Comparison of ENCODE assay signal across 13 cellular contexts in the genomic region with DNA sequence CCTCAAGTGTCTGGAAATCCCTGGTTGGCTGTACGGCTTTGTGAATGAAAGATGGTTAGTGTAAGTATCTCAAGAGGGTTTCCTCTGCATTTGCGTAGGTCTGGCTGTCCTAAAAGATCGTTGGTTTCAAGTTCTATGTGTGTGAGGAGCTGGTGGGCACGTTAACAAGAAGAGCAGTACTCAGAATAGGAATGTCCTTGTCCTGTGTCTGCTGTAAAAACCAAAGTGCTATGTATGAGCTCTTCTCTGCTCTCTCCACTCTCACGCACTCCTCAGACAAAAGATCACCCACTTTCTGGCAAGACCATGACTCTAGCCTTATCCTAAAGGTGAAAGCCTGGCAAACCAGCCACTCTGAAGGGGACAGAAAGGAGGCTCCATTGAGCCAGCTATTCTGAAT. TPM values are rescaled to one million over a fixed set of nuclear protein-coding genes. Genes with fewer than 3 reads are reported as not detected.
DNase-seq lines count a peak whose midpoint lies in the region; ATAC-seq and TF ChIP-seq lines count a peak whose summit lies in the region.
"Had no signal": no experiment of that assay in that cellular context is flagged by ENCODE, and none has a peak within 500 bp of the region (broad histone marks: within the 10 kb centered on the region; RNA-seq: fewer than 3 reads in every experiment).

No MANE protein-coding gene starts in this region.

- H3K79me2 ChIP-seq in H9 (ENCODE audit: insufficient read depth, low read length): peaks cover 20% of the 10 kb centered on the region; the same call in 1 of the 2 replicates
- peaks cover 79% of the 10 kb centered on the region for H3K79me2 ChIP-seq in PC-9 (ENCODE audit: low read depth)

- no peak overlapping the region for H2AFZ ChIP-seq in H9 (ENCODE audit: low read length)
- no peak overlapping the region for H2AFZ ChIP-seq in PC-9

- H4K91ac ChIP-seq in H9 (ENCODE audit: insufficient read length, low read depth, low read length): no peak overlapping the region

- CTCF ChIA-PET in activated CD4-positive, alpha-beta T cell treated with anti-CD3 and anti-CD28 coated beads for 36 hours (lab: Charles Lee): interaction anchor here (0.8 to 2.4 kb wide), 7 partner anchors 12 to 138 kb away, joined by 3 to 6 read pairs (median 5); partner anchors contain the start of gene RASL11A
- CTCF ChIA-PET in PC-9 (lab: Charles Lee): no interaction called here

- H3K4me3 Mint-ChIP-seq in activated CD4-positive, alpha-beta T cell treated with anti-CD3 and anti-CD28 coated beads for 36 hours: peak overlapping the region; percentile 24
- H3K4me3 Mint-ChIP-seq in H9 (no peak overlapping the region), memory B cell (no peak overlapping the region)

- DNase-seq in activated CD4-positive, alpha-beta T cell treated with anti-CD3 and anti-CD28 coated beads for 36 hours: peak; percentile 29
- DNase-seq in activated CD4-positive, alpha-beta T cell treated with anti-CD3 and anti-CD28 coated beads for 48 hours: no peak
- DNase-seq in H9: no peak
- DNase-seq in PC-9: no peak
- no peak for DNase-seq in memory B cell (ENCODE audit: low spot score in 2 of 2)
- DNase-seq in SHP77 treated with DMSO at 0.1 percent for 48 hours (lab: John Stamatoyannopoulos, UW): no peak
- DNase-seq in ureter (ENCODE audit: low spot score): no peak
- DNase-seq in right cardiac atrium: no peak
- DNase-seq: activated CD4-positive, alpha-beta T cell treated with anti-CD3 and anti-CD28 coated beads, Interleukin-2, amount 50 U/mL, for 1 hour; EL; SIG-M5; stimulated activated CD4-positive, alpha-beta T cell treated with anti-CD3 and anti-CD28 coated beads, Interleukin-2, amount 100 ng/mL, for 48 hours had no signal

- peaks cover 80% of the 10 kb centered on the region for H3K4me1 Mint-ChIP-seq in activated CD4-positive, alpha-beta T cell treated with anti-CD3 and anti-CD28 coated beads for 36 hours
- peaks cover 39 to 49% of the 10 kb centered on the region in 2 experiments for H3K4me1 Mint-ChIP-seq in H9
- H3K4me1 Mint-ChIP-seq in memory B cell: peaks cover 31% of the 10 kb centered on the region

- peaks cover 37% of the 10 kb centered on the region for H3K36me3 Mint-ChIP-seq in activated CD4-positive, alpha-beta T cell treated with anti-CD3 and anti-CD28 coated beads for 36 hours (ENCODE audit: low read depth)
- H3K36me3 Mint-ChIP-seq in H9 (ENCODE audit: insufficient read depth in 1 of 3, low read depth in 3 of 3) (peaks cover 8 to 14% (median 9%) of the 10 kb centered on the region in 3 experiments), memory B cell (peaks cover 14% of the 10 kb centered on the region)

- H2BK12ac ChIP-seq in H9 (ENCODE audit: insufficient read length, low read depth, low read length): no peak overlapping the region

- H3K27me3 ChIP-seq in H9 (ENCODE audit: insufficient read depth, low read length): no peaks in the 10 kb centered on the region
- H3K27me3 ChIP-seq in PC-9 (ENCODE audit: insufficient read depth, low read depth): no peaks in the 10 kb centered on the region
- H3K27me3 ChIP-seq in right cardiac atrium (ENCODE audit: control insufficient read depth, insufficient read depth): no peaks in the 10 kb centered on the region

- H3K23ac ChIP-seq in H9 (ENCODE audit: insufficient read length, low read depth, low read length): no peak overlapping the region

- peak; percentile 45 for ATAC-seq in activated CD4-positive, alpha-beta T cell treated with anti-CD3 and anti-CD28 coated beads for 36 hours
- ATAC-seq in memory B cell (ENCODE audit: low read depth): no peak
- no peak for ATAC-seq in right cardiac atrium

- H4K5ac ChIP-seq in H9 (ENCODE audit: insufficient read length, low read depth, low read length): no peak overlapping the region

- no peaks in the 10 kb centered on the region for H3K79me1 ChIP-seq in H9 (ENCODE audit: insufficient read depth, low read depth, low read length, poor library complexity, severe bottlenecking)

- H3F3A ChIP-seq in PC-9 (ENCODE audit: insufficient read depth, low read depth): peaks cover 16% of the 10 kb centered on the region

- H3K4ac ChIP-seq in H9 (ENCODE audit: low read depth, low read length): no peak overlapping the region

- no peak overlapping the region for H3K9ac ChIP-seq in H9 (ENCODE audit: extremely low read depth, insufficient read length, low read length)

- WGBS in H9 (ENCODE audit: extremely low coverage, insufficient read length, low lambda C conversion rate): no CpG with 5 or more reads among the region's 5 CpGs
- 89% methylated on average over 5 of the region's 5 CpGs for WGBS in right cardiac atrium

- 0 out of 2 replicates have a peak, but pooled peaks cover 6% of the 10 kb centered on the region for H3K36me3 ChIP-seq in PC-9 (ENCODE audit: low read depth)
- H3K36me3 ChIP-seq: thoracic aorta had no signal

- no peak overlapping the region for H3K56ac ChIP-seq in H9 (ENCODE audit: insufficient read length, low read depth, low read length)

- H4K8ac ChIP-seq in H9 (replicated peaks; ENCODE audit: insufficient read length, low read depth, low read length): no peak overlapping the region

- peak overlapping the region; percentile 80 for H3K27ac Mint-ChIP-seq in activated CD4-positive, alpha-beta T cell treated with anti-CD3 and anti-CD28 coated beads for 36 hours
- H3K27ac Mint-ChIP-seq in H9 (peak overlapping the region in 2 of 3 experiments; percentile 18 to 59; a peak in 4 of 7 replicates), memory B cell (peak overlapping the region; percentile 32)

- H4K20me1 ChIP-seq in H9 (ENCODE audit: control insufficient read depth, insufficient read depth, insufficient read length): no peaks in the 10 kb centered on the region
- no peaks in the 10 kb centered on the region; the same call in 1 of the 2 replicates for H4K20me1 ChIP-seq in PC-9 (ENCODE audit: insufficient read depth)

- H3K23me2 ChIP-seq in H9 (ENCODE audit: insufficient read length, low read depth, low read length, poor library complexity, severe bottlenecking): no peaks in the 10 kb centered on the region

- no peaks in the 10 kb centered on the region for H3K27me3 Mint-ChIP-seq in activated CD4-positive, alpha-beta T cell treated with anti-CD3 and anti-CD28 coated beads for 36 hours
- H3K27me3 Mint-ChIP-seq in H9 (ENCODE audit: low read depth) (no peaks in the 10 kb centered on the region), memory B cell (no peaks in the 10 kb centered on the region)

- 0 out of 2 replicates have a peak, but pooled peaks cover 3% of the 10 kb centered on the region for H3K9me2 ChIP-seq in PC-9 (ENCODE audit: insufficient read depth)

- no peak overlapping the region for H3K4me2 ChIP-seq in H9 (ENCODE audit: insufficient read depth, insufficient read length, low read length)
- no peak overlapping the region for H3K4me2 ChIP-seq in PC-9

- H3K4me1 ChIP-seq in H9 (ENCODE audit: insufficient read depth, low read length) (peaks cover 5% of the 10 kb centered on the region), PC-9 (replicated peaks; ENCODE audit: insufficient read depth) (peaks cover 14% of the 10 kb centered on the region; the same call in 1 of the 2 replicates), right cardiac atrium (ENCODE audit: control insufficient read depth, insufficient read depth, low read length) (peaks cover 4% of the 10 kb centered on the region)

- H3K27ac ChIP-seq in H9 (ENCODE audit: insufficient read length, low read depth, low read length) (no peak overlapping the region), PC-9 (peak overlapping the region; percentile 57; the same call in 1 of the 2 replicates), right cardiac atrium (ENCODE audit: low read length) (no peak overlapping the region)
- H3K27ac ChIP-seq: thoracic aorta had no signal

- H3K4me3 ChIP-seq in PC-9 (no peak overlapping the region), right cardiac atrium (ENCODE audit: low read length) (no peak overlapping the region)
- H3K4me3 ChIP-seq: thoracic aorta had no signal

- peaks cover 9% of the 10 kb centered on the region for H3K9me3 Mint-ChIP-seq in activated CD4-positive, alpha-beta T cell treated with anti-CD3 and anti-CD28 coated beads for 36 hours (ENCODE audit: low read depth)
- peaks cover 4 to 15% of the 10 kb centered on the region in 2 experiments; a peak in 4 of 5 replicates for H3K9me3 Mint-ChIP-seq in H9
- H3K9me3 Mint-ChIP-seq in memory B cell: no peaks in the 10 kb centered on the region

- intact Hi-C loops in activated CD4-positive, alpha-beta T cell treated with anti-CD3 and anti-CD28 coated beads for 36 hours (cut with DNase I, micrococcal nuclease): loop anchor here in 1 of 2 experiments (5.0 to 10.0 kb wide), 2 partner anchors 320 to 1582 kb away; partner anchors contain the start of genes MTIF3 and SLC46A3
- intact Hi-C loops in PC-9 (cut with micrococcal nuclease; ENCODE audit: unreplicated experiment): no loop called here
- intact Hi-C loops in right cardiac atrium (cut with DNase I): no loop called here

- TF ChIP-seq CTCF in H9 (conservative IDR thresholded peaks at IDR 0.05): no peak
- no peak for TF ChIP-seq CTCF in PC-9 (conservative IDR thresholded peaks at IDR 0.05)

- no peak overlapping the region for H2BK120ac ChIP-seq in H9 (ENCODE audit: low read depth, low read length, poor library complexity, severe bottlenecking)

- H2BK5ac ChIP-seq in H9 (ENCODE audit: insufficient read length, low read length): no peak overlapping the region

- H3K14ac ChIP-seq in H9 (ENCODE audit: insufficient read depth, low read length): no peak overlapping the region

- no peak overlapping the region for H3T11ph ChIP-seq in H9 (ENCODE audit: low read length)

- no peak overlapping the region for H2BK20ac ChIP-seq in H9 (ENCODE audit: low read depth, low read length, poor library complexity, severe bottlenecking)

- no TSS peak for BruUV-seq in PC-9 (replicated peaks; lab: Mats Ljungman, UMichigan)

- no peak overlapping the region for H2AK5ac ChIP-seq in H9 (ENCODE audit: insufficient read length, low read length)

- H3K9me3 ChIP-seq in H9 (ENCODE audit: control insufficient read depth, low read depth, low read length) (no peaks in the 10 kb centered on the region), PC-9 (ENCODE audit: insufficient read depth, low read depth) (peaks cover 10% of the 10 kb centered on the region; the same call in 1 of the 2 replicates), right cardiac atrium (ENCODE audit: control insufficient read depth, low read length) (no peaks in the 10 kb centered on the region)
- H3K9me3 ChIP-seq: thoracic aorta had no signal

- no peak overlapping the region for H2BK15ac ChIP-seq in H9 (ENCODE audit: low read depth, low read length)

- POLR2A ChIA-PET in activated CD4-positive, alpha-beta T cell treated with anti-CD3 and anti-CD28 coated beads for 36 hours (lab: Charles Lee): interaction anchor here (0.6 to 1.9 kb wide), 4 partner anchors 15 to 221 kb away, joined by 3 to 17 read pairs (median 6); no protein-coding TSS in a partner anchor
- POLR2A ChIA-PET in PC-9 (lab: Charles Lee; ENCODE audit: unreplicated experiment): interaction anchor here (0.7 kb wide), 1 partner anchor 13 kb away, joined by 4 read pairs; no protein-coding TSS in a partner anchor

- no peak overlapping the region for H3K18ac ChIP-seq in H9 (ENCODE audit: insufficient read length, low read depth, low read length)

RNA-seq across cellular contexts. Expression of gene USP12, which starts 39.1 kb away (rescaled TPM):
- total RNA-seq in activated CD4-positive, alpha-beta T cell treated with anti-CD3 and anti-CD28 coated beads for 36 hours: 10 to 100 TPM; 32.3 to 32.4 TPM
- 22.6 and 24.8 TPM in 2 replicates for total RNA-seq in H9 (2021)
- total RNA-seq in PC-9 (2021): 15.4 and 20.8 TPM in 2 replicates
- 25.5 TPM for total RNA-seq in ureter
- 10 to 100 TPM; 16.6 to 19.3 (median 18.4) TPM for total RNA-seq in right cardiac atrium
- 5.4 TPM for polyA plus RNA-seq in right cardiac atrium
